15 cellular contexts compared by ENCODE assay signal in genomic region chr9:131116281-131117101, GRCh38. TPM values are rescaled to one million over a fixed set of nuclear protein-coding genes. Genes with fewer than 3 reads are reported as not detected.
A peak's percentile ranks its signal among the peaks of the same experiment; 100 is the strongest.
DNase-seq lines count a peak whose midpoint lies in the region; ATAC-seq, FAIRE-seq and TF ChIP-seq lines count a peak whose summit lies in the region.
"Had no signal": no experiment of that assay in that cellular context is flagged by ENCODE, and none has a peak within 500 bp of the region (broad histone marks: within the 10 kb centered on the region; RNA-seq: fewer than 3 reads in every experiment).

No MANE protein-coding gene starts in this region.

- FAIRE-seq in astrocyte (lab: Jason Lieb, UNC): no peak
- FAIRE-seq in GM12892 (lab: Jason Lieb, UNC): no peak

- no peaks in the 10 kb centered on the region for H3K79me2 ChIP-seq in astrocyte (ENCODE audit: insufficient read depth, low read length)

- H3K36me3 Mint-ChIP-seq in astrocyte (ENCODE audit: low read depth, unreplicated experiment): no peaks in the 10 kb centered on the region
- H3K36me3 Mint-ChIP-seq: activated CD8-positive, alpha-beta memory T cell treated with anti-CD3 and anti-CD28 coated beads, Interleukin-2, amount 10 ng/mL, durations not matched to agents 7 days and 5 days; CD4-positive, alpha-beta memory T cell; stimulated activated memory B cell treated with anti-CD40 and anti-IgM and Interleukin-4, amounts not matched to agents 10 μg/mL and 1 μg/mL and 100 μg/mL, for 72 hours had no signal

- H2AFZ ChIP-seq in astrocyte (ENCODE audit: low read depth, low read length): peak overlapping the region; percentile 50

- H3K4me2 ChIP-seq in astrocyte (ENCODE audit: low read length): no peak overlapping the region
- H3K4me2 ChIP-seq: SK-N-SH had no signal

- no peaks in the 10 kb centered on the region for H3K27me3 ChIP-seq in astrocyte (ENCODE audit: insufficient read depth, low read length)
- no peaks in the 10 kb centered on the region for H3K27me3 ChIP-seq in tibial nerve

- no peaks in the 10 kb centered on the region for H3K36me3 ChIP-seq in astrocyte (ENCODE audit: insufficient read depth, low read length)
- peaks cover 0 to 38% (median 0%) of the 10 kb centered on the region in 3 donors for H3K36me3 ChIP-seq in tibial nerve

- H3K4me3 Mint-ChIP-seq in astrocyte (ENCODE audit: unreplicated experiment): no peak overlapping the region
- H3K4me3 Mint-ChIP-seq: activated B cell treated with CpG ODN at 0.5 μM for 24 hours; activated CD8-positive, alpha-beta memory T cell treated with anti-CD3 and anti-CD28 coated beads, Interleukin-2, amount 10 ng/mL, durations not matched to agents 7 days and 5 days; activated naive CD4-positive, alpha-beta T cell treated with anti-CD3 and anti-CD28 coated beads for 36 hours; CD4-positive, alpha-beta memory T cell; stimulated activated memory B cell treated with anti-CD40 and anti-IgM and Interleukin-4, amounts not matched to agents 10 μg/mL and 1 μg/mL and 100 μg/mL, for 72 hours had no signal

- TF ChIP-seq POLR2A in tibial nerve (IDR thresholded peaks at IDR 0.05): no peak
- no peak for TF ChIP-seq POLR2A in GM12892 (IDR thresholded peaks at IDR 0.05; ENCODE audit: low read depth, low read length)

- no peak for TF ChIP-seq EP300 in tibial nerve (IDR thresholded peaks at IDR 0.05)

- 56 to 70% methylated on average over 22 of the region's 22 CpGs for WGBS in tibial nerve, 2 donors

- H4K20me1 ChIP-seq in astrocyte (ENCODE audit: insufficient read depth, low read length): no peaks in the 10 kb centered on the region

- no peak overlapping the region for H3K27ac Mint-ChIP-seq in astrocyte (ENCODE audit: unreplicated experiment)
- H3K27ac Mint-ChIP-seq: activated B cell treated with CpG ODN at 0.5 μM for 24 hours; activated CD8-positive, alpha-beta memory T cell treated with anti-CD3 and anti-CD28 coated beads, Interleukin-2, amount 10 ng/mL, durations not matched to agents 7 days and 5 days; activated naive CD4-positive, alpha-beta T cell treated with anti-CD3 and anti-CD28 coated beads for 36 hours; CD4-positive, alpha-beta memory T cell; stimulated activated memory B cell treated with anti-CD40 and anti-IgM and Interleukin-4, amounts not matched to agents 10 μg/mL and 1 μg/mL and 100 μg/mL, for 72 hours had no signal

- H3K9me3 ChIP-seq in astrocyte (ENCODE audit: insufficient read depth, low read depth, low read length) (no peaks in the 10 kb centered on the region), tibial nerve (no peaks in the 10 kb centered on the region)
- H3K9me3 ChIP-seq: SK-N-SH had no signal

- DNase-seq in astrocyte (ENCODE audit: low read depth) (no peak), globus pallidus (ENCODE audit: low spot score) (peak; percentile 72), medulla oblongata (ENCODE audit: extremely low spot score) (peak; percentile 57), tibial nerve (ENCODE audit: low spot score in 2 of 2) (no peak), GM12892 (ENCODE audit: insufficient read length) (no peak)
- DNase-seq: activated B cell treated with CpG ODN at 0.5 μM for 24 hours; activated CD8-positive, alpha-beta memory T cell treated with anti-CD3 and anti-CD28 coated beads, Interleukin-2, amount 10 ng/mL, durations not matched to agents 7 days and 5 days; activated naive CD4-positive, alpha-beta T cell treated with anti-CD3 and anti-CD28 coated beads for 36 hours; CD4-positive, alpha-beta memory T cell; NCI-H2227 treated with DMSO at 0.1 percent for 48 hours; SK-N-SH; stimulated activated CD4-positive, alpha-beta T cell treated with anti-CD3 and anti-CD28 coated beads, Interleukin-4, amount 100 ng/mL, for 4 hours had no signal

- peaks cover 9% of the 10 kb centered on the region for H3K4me1 Mint-ChIP-seq in astrocyte (ENCODE audit: low read depth, unreplicated experiment)
- H3K4me1 Mint-ChIP-seq: activated B cell treated with CpG ODN at 0.5 μM for 24 hours; activated CD8-positive, alpha-beta memory T cell treated with anti-CD3 and anti-CD28 coated beads, Interleukin-2, amount 10 ng/mL, durations not matched to agents 7 days and 5 days; CD4-positive, alpha-beta memory T cell; stimulated activated memory B cell treated with anti-CD40 and anti-IgM and Interleukin-4, amounts not matched to agents 10 μg/mL and 1 μg/mL and 100 μg/mL, for 72 hours had no signal

- H3K4me3 ChIP-seq in astrocyte (ENCODE audit: insufficient read depth, low read depth, low read length) (no peak overlapping the region), tibial nerve (no peak overlapping the region)

- peaks cover 8% of the 10 kb centered on the region for H3K4me1 ChIP-seq in astrocyte (ENCODE audit: insufficient read depth, low read length)
- H3K4me1 ChIP-seq in tibial nerve: peaks cover 0 to 21% (median under 1%) of the 10 kb centered on the region in 4 donors

- no peaks in the 10 kb centered on the region for H3K9me3 Mint-ChIP-seq in astrocyte (ENCODE audit: unreplicated experiment)
- H3K9me3 Mint-ChIP-seq: activated B cell treated with CpG ODN at 0.5 μM for 24 hours; activated naive CD4-positive, alpha-beta T cell treated with anti-CD3 and anti-CD28 coated beads for 36 hours; CD4-positive, alpha-beta memory T cell; stimulated activated memory B cell treated with anti-CD40 and anti-IgM and Interleukin-4, amounts not matched to agents 10 μg/mL and 1 μg/mL and 100 μg/mL, for 72 hours had no signal

- TF ChIP-seq CTCF in astrocyte (IDR thresholded peaks at IDR 0.05; ENCODE audit: insufficient read depth, low read depth, low read length): no peak
- no peak for TF ChIP-seq CTCF in tibial nerve (IDR thresholded peaks at IDR 0.05)

- H3K27ac ChIP-seq in astrocyte (ENCODE audit: low read depth, low read length): no peak overlapping the region
- peak overlapping the region in 3 of 4 donors; percentile 1 to 66 (median 60) for H3K27ac ChIP-seq in tibial nerve

- H3K27me3 Mint-ChIP-seq in astrocyte (ENCODE audit: low read depth, unreplicated experiment): peaks cover 3% of the 10 kb centered on the region

- H3K9ac ChIP-seq in astrocyte (ENCODE audit: low read length): no peak overlapping the region
- H3K9ac ChIP-seq: SK-N-SH had no signal

- ATAC-seq in GM21423 (IDR thresholded peaks at IDR 0.05; ENCODE audit: unreplicated experiment) (no peak), GM18870 (IDR thresholded peaks at IDR 0.05; ENCODE audit: unreplicated experiment) (no peak)
- ATAC-seq: activated CD8-positive, alpha-beta memory T cell treated with anti-CD3 and anti-CD28 coated beads, Interleukin-2, amount 10 ng/mL, durations not matched to agents 7 days and 5 days; stimulated activated memory B cell treated with anti-CD40 and anti-IgM and Interleukin-4, amounts not matched to agents 10 μg/mL and 1 μg/mL and 100 μg/mL, for 72 hours had no signal

RNA-seq across cellular contexts. Expression of gene NUP214, which starts 8.9 kb away (rescaled TPM):
- total RNA-seq in astrocyte (30.5 and 33.4 TPM in 2 replicates), tibial nerve (10 to 100 TPM; 39.8 to 94.2 (median 70.2) TPM)
- 13.5 TPM for polyA plus RNA-seq in GM12892 (2012; ENCODE audit: missing spikeins)

RNA-seq across cellular contexts. Expression of gene AIF1L, which starts 20.2 kb away (rescaled TPM):
- total RNA-seq in astrocyte: 20.2 and 23.7 TPM in 2 replicates
- 10 to 100 TPM; 42.9 to 55.9 (median 50.0) TPM for total RNA-seq in tibial nerve
- polyA plus RNA-seq in GM12892 (2012; ENCODE audit: missing spikeins): not detected
- total RNA-seq: activated B cell treated with CpG ODN at 0.5 μM for 24 hours had no signal
- polyA plus RNA-seq: CD4-positive, alpha-beta memory T cell had no signal

Comparison
In these comparisons a context has a peak if more than half of its experiments do, and no peak if none do; other contexts are left out.
1. DNase-seq: peak in globus pallidus (single experiment) and medulla oblongata (single experiment); none in astrocyte (single experiment), tibial nerve (0 of 2) and GM12892 (single experiment).